Comparison of ENCODE assay signal across 17 cellular contexts in genomic region chr10:114250246-114250645, GRCh38. TPM values are rescaled to one million over a fixed set of nuclear protein-coding genes. Genes with fewer than 3 reads are reported as not detected.
A peak's percentile ranks its signal among the peaks of the same experiment; 100 is the strongest.
DNase-seq lines count a peak whose midpoint lies in the region; ATAC-seq and TF ChIP-seq lines count a peak whose summit lies in the region.
"Had no signal": no experiment of that assay in that cellular context is flagged by ENCODE, and none has a peak within 500 bp of the region (broad histone marks: within the 10 kb centered on the region; RNA-seq: fewer than 3 reads in every experiment).

No MANE protein-coding gene starts in this region.

- H3K27me3 ChIP-seq in neural progenitor cell = no peaks in the 10 kb centered on the region

- peaks cover 21% of the 10 kb centered on the region for H3K27me3 Mint-ChIP-seq in neural progenitor cell (ENCODE audit: insufficient read depth, low read depth)

- H2AFZ ChIP-seq in neural progenitor cell (replicated peaks) = no peak overlapping the region
- H2AFZ ChIP-seq: GM23338 had no signal

- H3K27ac Mint-ChIP-seq in neural progenitor cell = peak overlapping the region; percentile 42
- H3K27ac Mint-ChIP-seq: CD14-positive monocyte; CD8-positive, alpha-beta T cell; GM23338 had no signal

- H3F3A ChIP-seq in neural progenitor cell (ENCODE audit: low read depth) = no peaks in the 10 kb centered on the region

- no peak for TF ChIP-seq CTCF in VCaP (conservative IDR thresholded peaks at IDR 0.05)
- no peak for TF ChIP-seq CTCF in neural progenitor cell (IDR thresholded peaks at IDR 0.05)

- H3K9me3 ChIP-seq in neural progenitor cell (ENCODE audit: low read depth) = no peaks in the 10 kb centered on the region

- H3K79me2 ChIP-seq in neural progenitor cell (ENCODE audit: low read depth) = no peaks in the 10 kb centered on the region

- H3K4me2 ChIP-seq in neural progenitor cell = no peak overlapping the region
- H3K4me2 ChIP-seq: GM23338 had no signal

- H3K9ac ChIP-seq in neural progenitor cell = no peak overlapping the region

- H3K4me3 Mint-ChIP-seq in neural progenitor cell = no peak overlapping the region
- H3K4me3 Mint-ChIP-seq: CD14-positive monocyte; CD8-positive, alpha-beta T cell; GM23338 had no signal

- peaks cover 8% of the 10 kb centered on the region for H3K9me3 Mint-ChIP-seq in neural progenitor cell
- H3K9me3 Mint-ChIP-seq: CD14-positive monocyte; CD8-positive, alpha-beta T cell; IgD-negative memory B cell had no signal

- no peaks in the 10 kb centered on the region for H4K20me1 ChIP-seq in neural progenitor cell (ENCODE audit: low read depth)

- H3K27ac ChIP-seq in VCaP = peak overlapping the region; percentile 4; the same call in 1 of the 2 replicates
- no peak overlapping the region for H3K27ac ChIP-seq in neural progenitor cell

- no peaks in the 10 kb centered on the region for H3K36me3 ChIP-seq in neural progenitor cell

- peak; percentile 18 for DNase-seq in NCI-H2171 treated with DMSO at 0.1 percent for 48 hours (lab: John Stamatoyannopoulos, UW)
- DNase-seq in NCI-H2171 (lab: John Stamatoyannopoulos, UW) = no peak
- DNase-seq in neural progenitor cell (ENCODE audit: low spot score) = no peak
- no peak for DNase-seq in stimulated activated CD4-positive, alpha-beta T cell treated with anti-CD3 and anti-CD28 coated beads, Interleukin-2, amount 100 ng/mL, for 24 hours
- no peak for DNase-seq in activated naive CD4-positive, alpha-beta T cell treated with Interleukin-2 at 50 U/mL for 16 hours
- DNase-seq: CD8-positive, alpha-beta T cell; COR-L47; DND-41; GDM1; H7 had no signal

- peaks cover 16% of the 10 kb centered on the region for H3K4me1 Mint-ChIP-seq in neural progenitor cell
- H3K4me1 Mint-ChIP-seq: CD14-positive monocyte, GM23338 had no signal

- no peak overlapping the region for H3K4me3 ChIP-seq in neural progenitor cell
- H3K4me3 ChIP-seq: GM23338 had no signal

- no peaks in the 10 kb centered on the region for H3K36me3 Mint-ChIP-seq in neural progenitor cell
- H3K36me3 Mint-ChIP-seq: CD14-positive monocyte; CD8-positive, alpha-beta T cell; IgD-negative memory B cell had no signal

- no peaks in the 10 kb centered on the region for H3K4me1 ChIP-seq in neural progenitor cell

- ATAC-seq in HG03039 (IDR thresholded peaks at IDR 0.05; ENCODE audit: unreplicated experiment) = no peak
- ATAC-seq: CD8-positive, alpha-beta T cell; GM23338 had no signal

RNA-seq across cellular contexts. Expression of gene VWA2, which starts 11.2 kb away (rescaled TPM):
- total RNA-seq in neural progenitor cell (ENCODE audit: low replicate concordance) = 0.09 TPM in 1 of 2 replicates, not detected in the other
- total RNA-seq: A673; CD8-positive, alpha-beta T cell; HT1080 had no signal
